Comparison of ENCODE assay signal across 22 cellular contexts in the genomic region with DNA sequence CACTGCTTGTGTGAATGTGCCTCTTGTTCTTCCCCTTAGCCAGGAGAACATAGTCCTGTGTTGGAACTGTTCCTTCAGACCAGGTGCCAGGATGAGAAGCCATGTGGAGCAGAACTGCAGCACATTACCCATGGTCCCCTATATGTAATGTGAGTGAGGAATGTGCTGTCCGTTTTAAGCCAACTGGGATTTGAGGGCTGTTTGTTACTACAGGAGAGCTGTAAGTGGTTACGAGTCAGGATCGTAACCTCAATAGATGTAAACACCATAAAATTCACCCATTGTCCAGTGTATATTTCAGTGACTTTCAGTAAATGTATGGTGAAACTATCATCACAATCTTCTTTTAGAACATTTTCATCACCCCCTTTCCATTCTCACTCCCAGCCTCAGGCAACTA.
"Had no signal": no experiment of that assay in that cellular context is flagged by ENCODE, and none has a peak within 500 bp of the region (broad histone marks: within the 10 kb centered on the region; RNA-seq: fewer than 3 reads in every experiment).

No MANE protein-coding gene starts in this region.

- ATAC-seq: activated CD8-positive, alpha-beta T cell treated with anti-CD3 and anti-CD28 coated beads for 36 hours; activated naive CD4-positive, alpha-beta T cell treated with anti-CD3 and anti-CD28 coated beads, Interleukin-2, amount 50 U/mL, for 72 hours; activated T-cell treated with anti-CD3 and anti-CD28 coated beads, Interleukin-2, amount 50 U/mL, for 4 hours; body of pancreas; gastroesophageal sphincter; heart right ventricle; left colon; pancreas; stimulated activated effector memory CD8-positive, alpha-beta T cell treated with anti-CD3 and anti-CD28 coated beads, Interleukin-12 subunit alpha, Interleukin-12 subunit beta, amount 100 ng/mL, for 72 hours had no signal

- FAIRE-seq: islet of Langerhans, pancreas, TTC549, urothelium cell line had no signal

- DNase-seq: activated B cell treated with CpG ODN at 0.5 μM for 24 hours; activated CD4-positive, alpha-beta T cell treated with anti-CD3 and anti-CD28 coated beads for 48 hours; activated CD8-positive, alpha-beta T cell treated with anti-CD3 and anti-CD28 coated beads for 36 hours; activated effector memory CD4-positive, alpha-beta T cell treated with Interleukin-2 at 50 U/mL for 16 hours; activated T-cell treated with anti-CD3 and anti-CD28 coated beads, Interleukin-2, amount 50 U/mL, for 4 hours; amniotic stem cell; body of pancreas; central memory CD4-positive, alpha-beta T cell; colonic mucosa; effector CD4-positive, alpha-beta T cell; heart right ventricle; left colon; naive B cell; T-helper 2 cell had no signal

- H3K27ac Mint-ChIP-seq: activated B cell treated with CpG ODN at 0.5 μM for 24 hours; activated CD8-positive, alpha-beta T cell treated with anti-CD3 and anti-CD28 coated beads for 36 hours; activated naive CD4-positive, alpha-beta T cell treated with anti-CD3 and anti-CD28 coated beads, Interleukin-2, amount 50 U/mL, for 72 hours; naive B cell; stimulated activated effector memory CD8-positive, alpha-beta T cell treated with anti-CD3 and anti-CD28 coated beads, Interleukin-12 subunit alpha, Interleukin-12 subunit beta, amount 100 ng/mL, for 72 hours had no signal

- H3K4me3 ChIP-seq: body of pancreas, colonic mucosa, gastroesophageal sphincter, heart right ventricle, lung, pancreas had no signal

- H3K4me3 Mint-ChIP-seq: activated B cell treated with CpG ODN at 0.5 μM for 24 hours; activated CD8-positive, alpha-beta T cell treated with anti-CD3 and anti-CD28 coated beads for 36 hours; activated T-cell treated with anti-CD3 and anti-CD28 coated beads, Interleukin-2, amount 50 U/mL, for 4 hours; naive B cell; stimulated activated effector memory CD8-positive, alpha-beta T cell treated with anti-CD3 and anti-CD28 coated beads, Interleukin-12 subunit alpha, Interleukin-12 subunit beta, amount 100 ng/mL, for 72 hours had no signal

- H3K36me3 Mint-ChIP-seq: activated naive CD4-positive, alpha-beta T cell treated with anti-CD3 and anti-CD28 coated beads, Interleukin-2, amount 50 U/mL, for 72 hours; naive B cell had no signal

- H3K36me3 ChIP-seq: colonic mucosa, pancreas had no signal

- H3K9me3 ChIP-seq: body of pancreas, colonic mucosa, gastroesophageal sphincter, heart right ventricle, pancreas had no signal

- H3K9me3 Mint-ChIP-seq: activated B cell treated with CpG ODN at 0.5 μM for 24 hours; activated CD8-positive, alpha-beta T cell treated with anti-CD3 and anti-CD28 coated beads for 36 hours; activated naive CD4-positive, alpha-beta T cell treated with anti-CD3 and anti-CD28 coated beads, Interleukin-2, amount 50 U/mL, for 72 hours; activated T-cell treated with anti-CD3 and anti-CD28 coated beads, Interleukin-2, amount 50 U/mL, for 4 hours; naive B cell; stimulated activated effector memory CD8-positive, alpha-beta T cell treated with anti-CD3 and anti-CD28 coated beads, Interleukin-12 subunit alpha, Interleukin-12 subunit beta, amount 100 ng/mL, for 72 hours had no signal

- H3K27me3 ChIP-seq: body of pancreas, colonic mucosa, gastroesophageal sphincter, heart right ventricle, pancreas had no signal

- H3K4me1 Mint-ChIP-seq: stimulated activated effector memory CD8-positive, alpha-beta T cell treated with anti-CD3 and anti-CD28 coated beads, Interleukin-12 subunit alpha, Interleukin-12 subunit beta, amount 100 ng/mL, for 72 hours had no signal

- H3K27ac ChIP-seq: body of pancreas, colonic mucosa, gastroesophageal sphincter, heart right ventricle, pancreas had no signal

- H3K27me3 Mint-ChIP-seq: activated B cell treated with CpG ODN at 0.5 μM for 24 hours; activated CD8-positive, alpha-beta T cell treated with anti-CD3 and anti-CD28 coated beads for 36 hours; naive B cell had no signal

- H3K4me1 ChIP-seq: colonic mucosa, gastroesophageal sphincter, heart right ventricle had no signal
